Comparison of ENCODE assay signal across 9 cellular contexts in genomic region chr22:23565942-23566715, GRCh38. TPM values are rescaled to one million over a fixed set of nuclear protein-coding genes. Genes with fewer than 3 reads are reported as not detected.
DNase-seq lines count a peak whose midpoint lies in the region; ATAC-seq and TF ChIP-seq lines count a peak whose summit lies in the region.
"Had no signal": no experiment of that assay in that cellular context is flagged by ENCODE, and none has a peak within 500 bp of the region (broad histone marks: within the 10 kb centered on the region; RNA-seq: fewer than 3 reads in every experiment).

No MANE protein-coding gene starts in this region.

- H3K79me2 ChIP-seq in SK-N-SH (ENCODE audit: insufficient read depth) = no peaks in the 10 kb centered on the region

- no peaks in the 10 kb centered on the region for H4K20me1 ChIP-seq in SK-N-SH (ENCODE audit: insufficient read depth)

- H3K4me3 ChIP-seq in SK-N-SH (ENCODE audit: low read depth in 2 of 2, low read length in 1 of 2) (peak overlapping the region; percentile 37 to 42; a peak in 3 of 4 replicates), retinal pigment epithelial cell (ENCODE audit: low read length) (peak overlapping the region; percentile 35)

- H3K36me3 ChIP-seq in ES-I3 (ENCODE audit: insufficient read depth, low read length) (no peaks in the 10 kb centered on the region), SK-N-SH (replicated peaks in 1 of 2; ENCODE audit: control insufficient read depth in 1 of 2, insufficient read depth in 2 of 2, low read length in 1 of 2) (no peaks in the 10 kb centered on the region)

- peak overlapping the region; percentile 72 for H3K4me2 ChIP-seq in SK-N-SH

- no peaks in the 10 kb centered on the region for H3K9me2 ChIP-seq in SK-N-SH

- 10% methylated on average over 29 of the region's 76 CpGs for WGBS in SK-N-SH (ENCODE audit: low lambda C conversion rate)

- H3K9me3 ChIP-seq in ES-I3 (ENCODE audit: control insufficient read depth, insufficient read depth, low read length) (no peaks in the 10 kb centered on the region), SK-N-SH (no peaks in the 10 kb centered on the region)

- DNase-seq in SK-N-SH (peak; percentile 90), left ventricle myocardium superior (no peak), retinal pigment epithelial cell (ENCODE audit: low read depth) (no peak), LoVo (ENCODE audit: low spot score) (no peak), EL (no peak)

- POLR2A ChIA-PET in SK-N-SH (lab: Yijun Ruan, JAX) = no interaction called here

- CTCF ChIA-PET in SK-N-SH (lab: Yijun Ruan, JAX) = interaction anchor here (1.3 kb wide), 1 partner anchor 283 kb away, joined by 3 read pairs; no protein-coding TSS in a partner anchor

- no peak overlapping the region for H2AFZ ChIP-seq in SK-N-SH (ENCODE audit: low read depth)

- TF ChIP-seq RAD21 in SK-N-SH (IDR thresholded peaks at IDR 0.05; ENCODE audit: low read length) = no peak

- ATAC-seq in left ventricle myocardium superior = peak; percentile 31
- ATAC-seq in HG03565 (IDR thresholded peaks at IDR 0.05; ENCODE audit: unreplicated experiment) = no peak
- ATAC-seq in GM19455 (IDR thresholded peaks at IDR 0.05; ENCODE audit: unreplicated experiment) = no peak

- H3K27ac ChIP-seq in SK-N-SH (ENCODE audit: low read depth in 2 of 2, low read length in 1 of 2) = no peak overlapping the region

- H3K9ac ChIP-seq in ES-I3 (ENCODE audit: low read depth, low read length) (peak overlapping the region; percentile 80; the same call in 1 of the 2 replicates), SK-N-SH (no peak overlapping the region)

- no peak for TF ChIP-seq CTCF in SK-N-SH (IDR thresholded peaks at IDR 0.05)
- no peak for TF ChIP-seq CTCF in retinal pigment epithelial cell (conservative IDR thresholded peaks at IDR 0.05; ENCODE audit: low read depth, low read length)

- peaks cover 18% of the 10 kb centered on the region for H3K27me3 ChIP-seq in SK-N-SH (ENCODE audit: insufficient read depth)

- intact Hi-C loops in left ventricle myocardium superior (cut with micrococcal nuclease) = no loop called here

- H3K4me1 ChIP-seq in ES-I3 (ENCODE audit: insufficient read depth, low read length) (peaks cover 7% of the 10 kb centered on the region; the same call in 1 of the 2 replicates), SK-N-SH (ENCODE audit: control insufficient read depth in 1 of 2, insufficient read depth in 2 of 2, low read depth in 1 of 2, low read length in 1 of 2) (peaks cover 0 to 8% of the 10 kb centered on the region in 2 experiments; a peak in 1 of 4 replicates)

- no peak for TF ChIP-seq EP300 in SK-N-SH (IDR thresholded peaks at IDR 0.05; ENCODE audit: borderline replicate concordance in 1 of 2, low read depth in 1 of 2, low read length in 1 of 2)

- no peaks in the 10 kb centered on the region for H3F3A ChIP-seq in SK-N-SH (replicated peaks; ENCODE audit: insufficient read depth)

TF ChIP-seq in SK-N-SH, 30 proteins besides CTCF, POLR2A, EP300 and RAD21:
- TF ChIP-seq USF1 (IDR thresholded peaks at IDR 0.05; ENCODE audit: borderline replicate concordance, low read depth) (no peak), GABPA (IDR thresholded peaks at IDR 0.05; ENCODE audit: low read depth) (no peak), PBX3 (IDR thresholded peaks at IDR 0.05) (no peak), FOSL2 (IDR thresholded peaks at IDR 0.05; ENCODE audit: borderline replicate concordance, low read depth) (no peak), MXI1 (IDR thresholded peaks at IDR 0.05; ENCODE audit: low read depth, low read length) (no peak), RFX5 (IDR thresholded peaks at IDR 0.05; ENCODE audit: low read length) (no peak), NFIC (IDR thresholded peaks at IDR 0.05; ENCODE audit: borderline replicate concordance) (no peak), JUND (IDR thresholded peaks at IDR 0.05) (no peak), FOXJ3 (CRISPR knock-in tag; IDR thresholded peaks at IDR 0.05) (no peak), ELF1 (IDR thresholded peaks at IDR 0.05) (no peak), USF2 (IDR thresholded peaks at IDR 0.05; ENCODE audit: borderline replicate concordance, low read depth, low read length) (no peak), FOXM1 (IDR thresholded peaks at IDR 0.05; ENCODE audit: low read depth) (no peak), ZBTB33 (IDR thresholded peaks at IDR 0.05; ENCODE audit: borderline replicate concordance, low read depth) (no peak), TCF12 (IDR thresholded peaks at IDR 0.05) (no peak), MAX (IDR thresholded peaks at IDR 0.05; ENCODE audit: low read depth) (no peak), GATA2 (CRISPR knock-in tag; IDR thresholded peaks at IDR 0.05) (no peak)

RNA-seq across cellular contexts. Expression of gene IGLL1, which starts 14.0 kb away (rescaled TPM):
- not detected in 2 replicates for polyA plus RNA-seq in SK-N-SH (2012; rRNA removed)
- polyA plus RNA-seq in SK-N-SH (2012; cell fraction: cytosol; rRNA removed) = not detected in 2 replicates
- polyA plus RNA-seq in SK-N-SH (2012; cell fraction: nucleus; rRNA removed) = 0.22 TPM in 1 of 2 replicates, not detected in the other
- not detected for total RNA-seq in left ventricle myocardium superior
- total RNA-seq: myocyte had no signal
